In the genomic region with DNA sequence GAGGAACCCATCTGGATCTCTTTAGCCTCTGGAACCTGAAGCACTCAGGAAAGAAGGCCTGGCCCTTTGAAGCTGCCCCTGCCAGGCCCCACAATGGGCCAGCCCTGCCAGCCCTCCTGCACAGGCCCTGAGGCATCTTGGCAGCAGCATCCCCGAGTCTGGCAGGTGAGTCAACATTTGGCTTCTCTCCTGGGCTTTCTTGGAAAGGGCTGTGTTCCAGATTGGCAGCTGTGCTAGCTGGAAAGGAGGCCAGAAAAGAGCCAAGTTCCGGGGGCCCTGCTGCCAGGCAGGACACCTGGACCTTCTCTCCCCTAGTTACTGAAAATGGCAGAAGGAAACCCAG, we compare ENCODE assay signal across 10 cellular contexts.
DNase-seq lines count a peak whose midpoint lies in the region; ATAC-seq and TF ChIP-seq lines count a peak whose summit lies in the region.
"Had no signal": no experiment of that assay in that cellular context is flagged by ENCODE, and none has a peak within 500 bp of the region (broad histone marks: within the 10 kb centered on the region; RNA-seq: fewer than 3 reads in every experiment).

No MANE protein-coding gene starts in this region.

- POLR2A ChIA-PET in activated CD4-positive, alpha-beta T cell treated with anti-CD3 and anti-CD28 coated beads for 36 hours (lab: Charles Lee): no interaction called here

- H3K9me3 Mint-ChIP-seq in activated naive CD4-positive, alpha-beta T cell treated with anti-CD3 and anti-CD28 coated beads, Interleukin-2, amount 50 U/mL, for 72 hours: peaks cover 0 to 8% of the 10 kb centered on the region in 2 donors
- H3K9me3 Mint-ChIP-seq in activated CD4-positive, alpha-beta T cell treated with anti-CD3 and anti-CD28 coated beads for 36 hours (ENCODE audit: low read depth): no peaks in the 10 kb centered on the region
- H3K9me3 Mint-ChIP-seq: stimulated activated naive CD8-positive, alpha-beta T cell treated with anti-CD3 and anti-CD28 coated beads, Interleukin-15, Interleukin-2, amounts not matched to agents 100 ng/mL and 50 ng/mL, for 24 hours had no signal

- H2AFZ ChIP-seq in hepatocyte: no peak overlapping the region

- no peak for TF ChIP-seq POLR2A in uterus (IDR thresholded peaks at IDR 0.05)

- no peaks in the 10 kb centered on the region for H3K27me3 ChIP-seq in hepatocyte
- no peaks in the 10 kb centered on the region for H3K27me3 ChIP-seq in uterus

- no peaks in the 10 kb centered on the region for H3K9me3 ChIP-seq in hepatocyte (ENCODE audit: low read depth)
- H3K9me3 ChIP-seq in uterus: no peaks in the 10 kb centered on the region

- H3K4me1 ChIP-seq in hepatocyte (ENCODE audit: insufficient read depth) (peaks cover 5% of the 10 kb centered on the region), uterus (no peaks in the 10 kb centered on the region)

- no peak overlapping the region for H3K4me2 ChIP-seq in hepatocyte

- no peak for ATAC-seq in activated naive CD4-positive, alpha-beta T cell treated with anti-CD3 and anti-CD28 coated beads, Interleukin-2, amount 50 U/mL, for 72 hours
- ATAC-seq in activated CD4-positive, alpha-beta T cell treated with anti-CD3 and anti-CD28 coated beads for 36 hours: no peak

- H3K36me3 ChIP-seq in hepatocyte (replicated peaks; ENCODE audit: insufficient read depth, low read depth) (no peaks in the 10 kb centered on the region), uterus (no peaks in the 10 kb centered on the region)

- H3K36me3 Mint-ChIP-seq in activated naive CD4-positive, alpha-beta T cell treated with anti-CD3 and anti-CD28 coated beads, Interleukin-2, amount 50 U/mL, for 72 hours: no peaks in the 10 kb centered on the region
- H3K36me3 Mint-ChIP-seq in activated CD4-positive, alpha-beta T cell treated with anti-CD3 and anti-CD28 coated beads for 36 hours (ENCODE audit: low read depth): no peaks in the 10 kb centered on the region

- no peaks in the 10 kb centered on the region for H3K9me2 ChIP-seq in hepatocyte (replicated peaks; ENCODE audit: insufficient read depth)

- no peak overlapping the region for H3K4me3 ChIP-seq in hepatocyte
- H3K4me3 ChIP-seq in uterus: no peak overlapping the region

- H3K27ac ChIP-seq in hepatocyte: no peak overlapping the region
- no peak overlapping the region for H3K27ac ChIP-seq in uterus

- H3K4me3 Mint-ChIP-seq in activated CD4-positive, alpha-beta T cell treated with anti-CD3 and anti-CD28 coated beads for 36 hours: no peak overlapping the region
- H3K4me3 Mint-ChIP-seq: B cell; stimulated activated naive CD8-positive, alpha-beta T cell treated with anti-CD3 and anti-CD28 coated beads, Interleukin-15, Interleukin-2, amounts not matched to agents 100 ng/mL and 50 ng/mL, for 24 hours had no signal

- TF ChIP-seq CTCF in hepatocyte (IDR thresholded peaks at IDR 0.05; ENCODE audit: poor library complexity) (no peak), uterus (IDR thresholded peaks at IDR 0.05) (no peak)

- 44% methylated on average over 2 of the region's 2 CpGs for WGBS in hepatocyte (ENCODE audit: low lambda C conversion rate, missing lambda C conversion rate)

- no peaks in the 10 kb centered on the region for H4K20me1 ChIP-seq in hepatocyte (ENCODE audit: insufficient read depth, poor library complexity, severe bottlenecking)

- H3K79me2 ChIP-seq in hepatocyte: no peaks in the 10 kb centered on the region

- peaks cover 3% of the 10 kb centered on the region for H3K27me3 Mint-ChIP-seq in activated CD4-positive, alpha-beta T cell treated with anti-CD3 and anti-CD28 coated beads for 36 hours

- CTCF ChIA-PET in activated CD4-positive, alpha-beta T cell treated with anti-CD3 and anti-CD28 coated beads for 36 hours (lab: Charles Lee): no interaction called here

- peaks cover 24% of the 10 kb centered on the region for H3K4me1 Mint-ChIP-seq in activated CD4-positive, alpha-beta T cell treated with anti-CD3 and anti-CD28 coated beads for 36 hours
- H3K4me1 Mint-ChIP-seq: B cell had no signal

- no peak overlapping the region for H3K27ac Mint-ChIP-seq in activated naive CD4-positive, alpha-beta T cell treated with anti-CD3 and anti-CD28 coated beads, Interleukin-2, amount 50 U/mL, for 72 hours
- no peak overlapping the region for H3K27ac Mint-ChIP-seq in activated CD4-positive, alpha-beta T cell treated with anti-CD3 and anti-CD28 coated beads for 36 hours
- H3K27ac Mint-ChIP-seq: B cell; stimulated activated naive CD8-positive, alpha-beta T cell treated with anti-CD3 and anti-CD28 coated beads, Interleukin-15, Interleukin-2, amounts not matched to agents 100 ng/mL and 50 ng/mL, for 24 hours had no signal

- intact Hi-C loops in uterus (cut with DNase I; ENCODE audit: low total_unique reads): no loop called here
- intact Hi-C loops in activated CD4-positive, alpha-beta T cell treated with anti-CD3 and anti-CD28 coated beads for 36 hours (cut with DNase I, micrococcal nuclease): loop anchor here (10.0 kb wide), 2 partner anchors 394 to 424 kb away; no protein-coding TSS in a partner anchor

- DNase-seq in NCI-H748 (lab: John Stamatoyannopoulos, UW; ENCODE audit: unreplicated experiment) (peak; percentile 50), NCI-H748 treated with DMSO at 0.1 percent for 48 hours (lab: John Stamatoyannopoulos, UW) (no peak), amniotic epithelial cell (ENCODE audit: low read depth) (peak; percentile 64), hepatocyte (ENCODE audit: low spot score) (peak; percentile 63), uterus (peak; percentile 46 to 69), middle frontal gyrus (ENCODE audit: extremely low spot score, low spot score) (no peak)
- no peak for DNase-seq in activated naive CD4-positive, alpha-beta T cell treated with anti-CD3 and anti-CD28 coated beads, Interleukin-2, amount 50 U/mL, for 72 hours (ENCODE audit: low spot score in 2 of 2)
- DNase-seq in activated CD4-positive, alpha-beta T cell treated with anti-CD3 and anti-CD28 coated beads for 36 hours: no peak

Comparison
In these comparisons a context has a peak if more than half of its experiments do, and no peak if none do; other contexts are left out.
1. DNase-seq: peak in NCI-H748 (single experiment), amniotic epithelial cell (single experiment), hepatocyte (single experiment) and uterus (2 of 2); none in NCI-H748 treated with DMSO at 0.1 percent for 48 hours (single experiment), activated naive CD4-positive, alpha-beta T cell treated with anti-CD3 and anti-CD28 coated beads, Interleukin-2, amount 50 U/mL, for 72 hours (0 of 2), middle frontal gyrus (single experiment) and activated CD4-positive, alpha-beta T cell treated with anti-CD3 and anti-CD28 coated beads for 36 hours (single experiment).